Comparison of ENCODE assay signal across 10 cellular contexts in genomic region chr5:157555031-157555640, GRCh38. TPM values are rescaled to one million over a fixed set of nuclear protein-coding genes. Genes with fewer than 3 reads are reported as not detected.
DNase-seq lines count a peak whose midpoint lies in the region; ATAC-seq and TF ChIP-seq lines count a peak whose summit lies in the region.
"Had no signal": no experiment of that assay in that cellular context is flagged by ENCODE, and none has a peak within 500 bp of the region (broad histone marks: within the 10 kb centered on the region; RNA-seq: fewer than 3 reads in every experiment).

No MANE protein-coding gene starts in this region.

- TF ChIP-seq CTCF in heart left ventricle (IDR thresholded peaks at IDR 0.05): no peak
- TF ChIP-seq CTCF in spleen (IDR thresholded peaks at IDR 0.05 in 8 of 11, conservative IDR thresholded peaks at IDR 0.05 in 3 of 11): no peak

- H3K27me3 ChIP-seq in heart left ventricle: no peaks in the 10 kb centered on the region
- H3K27me3 ChIP-seq in spleen (replicated peaks in 1 of 7): no peaks in the 10 kb centered on the region

- H3K36me3 ChIP-seq in heart left ventricle (peaks cover 0 to 6% (median 0%) of the 10 kb centered on the region in 9 donors), spleen (peaks cover 0 to 30% (median 3%) of the 10 kb centered on the region in 6 donors)

- H3K9me3 ChIP-seq in heart left ventricle (no peaks in the 10 kb centered on the region), spleen (no peaks in the 10 kb centered on the region)

- intact Hi-C loops in heart left ventricle (cut with DNase I) (no loop called here), spleen (cut with DNase I; ENCODE audit: low total_unique reads) (no loop called here)

- H3K4me3 ChIP-seq in heart left ventricle: no peak overlapping the region
- peak overlapping the region in 1 of 8 donors; percentile 9 for H3K4me3 ChIP-seq in spleen

- WGBS in heart left ventricle, 4 donors: 41 to 53% (median 46%) methylated on average over 4 of the region's 4 CpGs
- 33 to 66% (median 47%) methylated on average over 4 of the region's 4 CpGs for WGBS in spleen, 5 donors

- H3K27ac ChIP-seq in heart left ventricle (peak overlapping the region in 9 of 12 donors; percentile 1 to 74 (median 50)), spleen (peak overlapping the region in 7 of 8 donors; percentile 42 to 84 (median 60))
- H3K27ac ChIP-seq: 22Rv1 had no signal

- peak in 2 of 4 donors; percentile 11 to 16 for ATAC-seq in heart left ventricle
- ATAC-seq in HG03521 (IDR thresholded peaks at IDR 0.05; ENCODE audit: unreplicated experiment): no peak
- ATAC-seq in HG03095 (IDR thresholded peaks at IDR 0.05; ENCODE audit: unreplicated experiment): no peak

- peak; percentile 33 for DNase-seq in NCI-H2171 treated with DMSO at 0.1 percent for 48 hours (lab: John Stamatoyannopoulos, UW)
- DNase-seq in NCI-H2171 (lab: John Stamatoyannopoulos, UW): no peak
- DNase-seq in SKM-1 treated with dmso at 0.1 percent for 144 hours (lab: John Stamatoyannopoulos, UW; ENCODE audit: unreplicated experiment): peak; percentile 14
- DNase-seq in heart left ventricle: no peak
- no peak for DNase-seq in spleen
- no peak for DNase-seq in germinal center (ENCODE audit: low spot score)
- DNase-seq: SHP77 had no signal

- H3K4me1 ChIP-seq in heart left ventricle: peaks cover 0 to 64% (median 43%) of the 10 kb centered on the region in 12 donors
- peaks cover 27 to 93% (median 59%) of the 10 kb centered on the region in 6 donors for H3K4me1 ChIP-seq in spleen

- TF ChIP-seq POLR2A in heart left ventricle (IDR thresholded peaks at IDR 0.05) (no peak), spleen (IDR thresholded peaks at IDR 0.05) (no peak)

RNA-seq across cellular contexts. Expression of gene ADAM19, which starts 20.4 kb away (rescaled TPM):
- 10 to 100 TPM in 7 of 9 donors, 1 to 10 TPM in 2; 6.5 to 47.6 (median 19.0) TPM for total RNA-seq in heart left ventricle
- 10 to 100 TPM in 1 of 2 donors, 1 to 10 TPM in 1; 7.5 to 29.2 TPM for polyA plus RNA-seq in heart left ventricle
- 10 to 100 TPM; 45.8 to 71.1 (median 52.9) TPM for total RNA-seq in spleen
- 10 to 100 TPM; 10.9 to 13.0 (median 11.5) TPM for polyA plus RNA-seq in spleen

Comparison
In these comparisons a context has a peak if more than half of its experiments do, and no peak if none do; other contexts are left out.
1. DNase-seq: peak in NCI-H2171 treated with DMSO at 0.1 percent for 48 hours (single experiment) and SKM-1 treated with dmso at 0.1 percent for 144 hours (single experiment); none in NCI-H2171 (single experiment), heart left ventricle (0 of 5), spleen (single experiment) and germinal center (single experiment).